ENCODE assay signal across 31 cellular contexts in genomic region chr7:33087858-33088257, GRCh38.
"Had no signal": no experiment of that assay in that cellular context is flagged by ENCODE, and none has a peak within 500 bp of the region (broad histone marks: within the 10 kb centered on the region; RNA-seq: fewer than 3 reads in every experiment).

No MANE protein-coding gene starts in this region.

- H2AFZ ChIP-seq: hepatocyte had no signal

- H3K27me3 ChIP-seq: ascending aorta, breast epithelium, cardiac muscle cell, esophagus muscularis mucosa, hepatocyte had no signal

- ATAC-seq: activated naive CD4-positive, alpha-beta T cell treated with anti-CD3 and anti-CD28 coated beads, Interleukin-2, amount 50 U/mL, for 72 hours; activated T-cell treated with anti-CD3 and anti-CD28 coated beads, Interleukin-2, amount 50 U/mL, for 72 hours; effector memory CD8-positive, alpha-beta T cell; WTC11 had no signal

- H3K4me3 ChIP-seq: ascending aorta, breast epithelium, cardiac muscle cell, coronary artery, esophagus muscularis mucosa, hepatocyte had no signal

- H3K9me3 ChIP-seq: ascending aorta, breast epithelium, esophagus muscularis mucosa had no signal

- DNase-seq: activated CD4-positive, alpha-beta memory T cell treated with anti-CD3 and anti-CD28 coated beads, Interleukin-2, amount 10 ng/mL, durations not matched to agents 7 days and 5 days; activated CD4-positive, alpha-beta T cell treated with anti-CD3 and anti-CD28 coated beads for 1 hour; activated CD4-positive, alpha-beta T cell treated with anti-CD3 and anti-CD28 coated beads for 4 hours; activated CD4-positive, alpha-beta T cell treated with anti-CD3 and anti-CD28 coated beads, Interleukin-2, amount 10 ng/mL, durations not matched to agents 7 days and 5 days; activated CD4-positive, alpha-beta T cell treated with anti-CD3 and anti-CD28 coated beads, Interleukin-2, amount 50 U/mL, for 4 hours; activated CD8-positive, alpha-beta memory T cell treated with anti-CD3 and anti-CD28 coated beads, Interleukin-2, amount 50 U/mL, for 48 hours; activated gamma-delta T cell; activated naive CD4-positive, alpha-beta T cell; activated naive CD4-positive, alpha-beta T cell treated with anti-CD3 and anti-CD28 coated beads, Interleukin-2, amount 10 ng/mL, durations not matched to agents 7 days and 5 days; activated naive CD8-positive, alpha-beta T cell treated with anti-CD3 and anti-CD28 coated beads, Interleukin-2, amount 10 ng/mL, durations not matched to agents 7 days and 5 days; activated T-cell treated with anti-CD3 and anti-CD28 coated beads for 4 hours; activated T-cell treated with anti-CD3 and anti-CD28 coated beads, Interleukin-2, amount 50 U/mL, for 24 hours; activated T-cell treated with anti-CD3 and anti-CD28 coated beads, Interleukin-2, amount 50 U/mL, for 72 hours; dermis blood vessel endothelial cell; effector CD4-positive, alpha-beta T cell; effector memory CD8-positive, alpha-beta T cell; erythroblast; foreskin fibroblast; head of caudate nucleus; T-helper 2 cell had no signal

- H3K4me1 ChIP-seq: ascending aorta, breast epithelium had no signal

- H3K4me2 ChIP-seq: hepatocyte had no signal

- H3K36me3 ChIP-seq: ascending aorta, breast epithelium, cardiac muscle cell had no signal

- H3K79me2 ChIP-seq: hepatocyte had no signal

- FAIRE-seq: frontal cortex, TTC549 had no signal

- H3K27ac ChIP-seq: ascending aorta, breast epithelium, cardiac muscle cell, coronary artery, esophagus muscularis mucosa, hepatocyte, VCaP had no signal
